ENCODE assay signal across 8 cellular contexts in genomic region chr3:168248383-168249047, GRCh38.
DNase-seq lines count a peak whose midpoint lies in the region; ATAC-seq and TF ChIP-seq lines count a peak whose summit lies in the region.

No MANE protein-coding gene starts in this region.

- peaks cover 25% of the 10 kb centered on the region for H3K4me1 Mint-ChIP-seq in activated B cell treated with CpG ODN at 0.5 μM for 24 hours

- H3K9me3 ChIP-seq in HAP-1 (no peaks in the 10 kb centered on the region), heart right ventricle (no peaks in the 10 kb centered on the region), psoas muscle (no peaks in the 10 kb centered on the region)

- 0 to 1% methylated on average over 21 of the region's 21 CpGs for WGBS in heart right ventricle, 2 donors
- WGBS in psoas muscle, 3 donors = 0 to 1% (median 1%) methylated on average over 21 of the region's 21 CpGs

- DNase-seq in AG04449 (ENCODE audit: low read depth, low spot score) (no peak), HAP-1 (ENCODE audit: low spot score in 2 of 2) (peak; percentile 34 to 64), activated B cell treated with CpG ODN at 0.5 μM for 24 hours (no peak), heart right ventricle (peak in 1 of 2 donors; percentile 36), psoas muscle (peak in 1 of 2 donors; percentile 51), T1000 (lab: John Stamatoyannopoulos, UW) (no peak)
- DNase-seq in activated CD4-positive, alpha-beta T cell treated with anti-CD3 and anti-CD28 coated beads, Interleukin-2, amount 50 U/mL, for 1 hour = no peak

- no peaks in the 10 kb centered on the region for H3K36me3 ChIP-seq in HAP-1 (replicated peaks)
- H3K36me3 ChIP-seq in heart right ventricle = no peaks in the 10 kb centered on the region
- H3K36me3 ChIP-seq in psoas muscle (ENCODE audit: insufficient read depth in 1 of 2, low read depth in 1 of 2) = no peaks in the 10 kb centered on the region

- peaks cover 25% of the 10 kb centered on the region for H3K27me3 Mint-ChIP-seq in activated B cell treated with CpG ODN at 0.5 μM for 24 hours

- no peaks in the 10 kb centered on the region for H3K9me3 Mint-ChIP-seq in activated B cell treated with CpG ODN at 0.5 μM for 24 hours

- peak overlapping the region; percentile 75 for H3K4me3 Mint-ChIP-seq in activated B cell treated with CpG ODN at 0.5 μM for 24 hours

- ATAC-seq in activated B cell treated with CpG ODN at 0.5 μM for 24 hours (ENCODE audit: low read depth) = no peak
- ATAC-seq in heart right ventricle = peak; percentile 68 to 84 (median 74)
- peak; percentile 38 to 65 (median 54) for ATAC-seq in psoas muscle
- no peak for ATAC-seq in GM18520 (IDR thresholded peaks at IDR 0.05; ENCODE audit: unreplicated experiment)

- in situ Hi-C loops in HAP-1 (cut with MboI; ENCODE audit: low sequenced_read_pairs) = no loop called here

- H3K27ac Mint-ChIP-seq in activated B cell treated with CpG ODN at 0.5 μM for 24 hours = no peak overlapping the region

- no peak overlapping the region for H3K27ac ChIP-seq in heart right ventricle
- H3K27ac ChIP-seq in psoas muscle = no peak overlapping the region

- no peaks in the 10 kb centered on the region for H3K36me3 Mint-ChIP-seq in activated B cell treated with CpG ODN at 0.5 μM for 24 hours (ENCODE audit: low read depth)

- peaks cover 27% of the 10 kb centered on the region for H3K4me1 ChIP-seq in HAP-1
- peaks cover 0 to 28% (median 20%) of the 10 kb centered on the region in 9 donors for H3K4me1 ChIP-seq in heart right ventricle
- no peaks in the 10 kb centered on the region for H3K4me1 ChIP-seq in psoas muscle

- POLR2A ChIA-PET in AG04449 (lab: Yijun Ruan, JAX) (no interaction called here), activated B cell treated with CpG ODN at 0.5 μM for 24 hours (lab: Charles Lee) (no interaction called here)

- H3K27me3 ChIP-seq in HAP-1 (ENCODE audit: low read depth) = no peaks in the 10 kb centered on the region
- H3K27me3 ChIP-seq in heart right ventricle = peaks cover 0 to 76% (median 59%) of the 10 kb centered on the region in 7 donors
- peaks cover 0 to 26% (median 3%) of the 10 kb centered on the region in 3 donors for H3K27me3 ChIP-seq in psoas muscle (ENCODE audit: insufficient read depth in 3 of 3, low read length in 2 of 3)

- TF ChIP-seq CTCF in AG04449 (IDR thresholded peaks at IDR 0.05; ENCODE audit: insufficient read depth, low read length, missing control alignments) (no peak), activated B cell treated with CpG ODN at 0.5 μM for 24 hours (IDR thresholded peaks at IDR 0.05) (no peak), heart right ventricle (IDR thresholded peaks at IDR 0.05) (no peak), psoas muscle (IDR thresholded peaks at IDR 0.05) (no peak)

- intact Hi-C loops in activated B cell treated with CpG ODN at 0.5 μM for 24 hours (cut with micrococcal nuclease) (no loop called here), heart right ventricle (cut with DNase I) (no loop called here), psoas muscle (cut with DNase I) (no loop called here)

- H3K4me3 ChIP-seq in AG04449 (ENCODE audit: low read depth, low read length) (peak overlapping the region; percentile 55), HAP-1 (peak overlapping the region; percentile 80), heart right ventricle (peak overlapping the region; percentile 33 to 84 (median 61)), psoas muscle (peak overlapping the region; percentile 71)

- CTCF ChIA-PET in AG04449 (lab: Yijun Ruan, JAX) = interaction anchor here (1.1 kb wide), 1 partner anchor 10 kb away, joined by 5 read pairs; no protein-coding TSS in a partner anchor
- CTCF ChIA-PET in activated B cell treated with CpG ODN at 0.5 μM for 24 hours (lab: Charles Lee) = no interaction called here

Comparison
In these comparisons a context has a peak if more than half of its experiments do, and no peak if none do; other contexts are left out.
1. DNase-seq: peak in HAP-1 (2 of 2); none in AG04449 (single experiment), activated B cell treated with CpG ODN at 0.5 μM for 24 hours (single experiment), T1000 (single experiment) and activated CD4-positive, alpha-beta T cell treated with anti-CD3 and anti-CD28 coated beads, Interleukin-2, amount 50 U/mL, for 1 hour (single experiment).
2. ATAC-seq: peak in heart right ventricle (8 of 8) and psoas muscle (4 of 4); none in activated B cell treated with CpG ODN at 0.5 μM for 24 hours (single experiment) and GM18520 (single experiment).
3. Peak in every context shown above with its lines, with median percentiles within 50 percentile points of each other: H3K4me3 ChIP-seq.